In the genomic region with DNA sequence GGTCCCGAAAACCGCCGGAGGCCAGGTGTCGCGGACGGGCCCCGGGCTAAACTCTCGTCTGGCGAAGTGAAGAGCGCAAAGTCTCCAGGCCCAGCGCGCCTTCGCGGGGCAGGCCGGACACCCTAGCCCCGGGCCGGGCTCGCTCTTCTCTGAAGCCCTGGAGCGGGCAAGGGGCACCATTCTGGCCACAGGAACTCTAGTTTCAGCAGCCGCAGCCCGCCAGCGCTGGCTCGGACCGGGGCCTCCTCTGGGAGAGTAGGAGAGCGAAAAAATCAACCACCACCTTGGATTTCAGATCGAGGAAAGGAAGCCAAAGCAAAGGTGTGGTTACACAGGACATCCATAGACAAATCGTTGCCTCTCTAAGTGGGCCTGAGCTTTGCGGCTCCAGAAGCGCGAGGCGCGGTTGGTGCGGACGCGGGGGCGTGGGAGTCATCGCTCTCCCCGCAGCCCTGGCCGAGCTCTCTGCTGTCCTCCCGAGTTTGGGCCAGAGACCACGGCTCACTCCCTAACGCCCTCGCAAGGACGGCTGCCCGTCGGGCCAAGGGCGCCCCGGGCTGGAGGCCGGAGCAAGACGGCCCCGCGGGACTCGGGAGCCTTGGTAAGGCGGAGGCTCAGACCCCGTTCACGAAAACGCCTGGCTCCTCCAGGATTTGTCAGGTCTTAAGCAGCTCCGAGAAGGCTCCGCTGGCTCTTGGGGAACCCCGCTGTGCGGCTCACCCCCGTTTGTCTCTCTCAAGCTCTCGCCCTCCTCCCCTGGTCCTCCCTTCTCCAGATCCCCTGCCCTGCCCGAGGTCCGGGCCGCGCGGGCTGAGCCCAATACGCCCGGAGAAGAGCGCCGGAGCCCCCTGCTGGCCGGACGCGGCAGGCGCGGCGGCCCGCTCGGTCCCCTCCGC, we compare ENCODE assay signal across 8 cellular contexts.
A peak's percentile ranks its signal among the peaks of the same experiment; 100 is the strongest.
DNase-seq lines count a peak whose midpoint lies in the region; ATAC-seq and TF ChIP-seq lines count a peak whose summit lies in the region.

No MANE protein-coding gene starts in this region.

- H3K9me2 ChIP-seq in OCI-LY1 (ENCODE audit: low read depth, low read length) = no peaks in the 10 kb centered on the region

- no peaks in the 10 kb centered on the region for H3F3A ChIP-seq in OCI-LY1 (ENCODE audit: insufficient read depth, low read length)

- no peaks in the 10 kb centered on the region for H4K20me1 ChIP-seq in OCI-LY1 (ENCODE audit: insufficient read depth, low read length)

- H3K27me3 ChIP-seq in CD4-positive, alpha-beta memory T cell (ENCODE audit: insufficient read depth, low read length) = peaks cover 40% of the 10 kb centered on the region
- H3K27me3 ChIP-seq in OCI-LY1 (ENCODE audit: insufficient read depth, low read length) (no peaks in the 10 kb centered on the region), neutrophil (peaks cover 85% of the 10 kb centered on the region)

- no peak overlapping the region for H3K9ac ChIP-seq in OCI-LY1 (ENCODE audit: low read length)

- peaks cover 22% of the 10 kb centered on the region for H3K4me1 ChIP-seq in CD4-positive, alpha-beta memory T cell (ENCODE audit: insufficient read depth, low read length)
- H3K4me1 ChIP-seq in OCI-LY1 (ENCODE audit: insufficient read depth, low read length, severe bottlenecking) (no peaks in the 10 kb centered on the region), neutrophil (ENCODE audit: control insufficient read depth in 1 of 2, insufficient read depth in 1 of 2, low read depth in 1 of 2, low read length in 1 of 2) (peaks cover 7 to 12% of the 10 kb centered on the region in 2 experiments)

- peak overlapping the region in 1 of 2 donors; percentile 49 for H3K4me3 ChIP-seq in CD4-positive, alpha-beta memory T cell (ENCODE audit: low read length in 2 of 2)
- H3K4me3 ChIP-seq in OCI-LY1 (ENCODE audit: low read depth, low read length, poor library complexity, severe bottlenecking) = no peak overlapping the region
- peak overlapping the region; percentile 29 to 40 for H3K4me3 ChIP-seq in neutrophil (ENCODE audit: low read depth in 1 of 2, low read length in 1 of 2)

- H3K9me3 Mint-ChIP-seq in CD4-positive, alpha-beta memory T cell = peaks cover 0 to 3% (median 0%) of the 10 kb centered on the region in 8 donors
- H3K9me3 Mint-ChIP-seq in activated naive CD4-positive, alpha-beta T cell treated with anti-CD3 and anti-CD28 coated beads, Interleukin-2, amount 10 ng/mL, durations not matched to agents 7 days and 5 days = no peaks in the 10 kb centered on the region

- TF ChIP-seq CTCF in OCI-LY1 (IDR thresholded peaks at IDR 0.05; ENCODE audit: low read length) (peak; percentile 80), neutrophil (IDR thresholded peaks at IDR 0.05) (peak; percentile 80)

- peak overlapping the region; percentile 54 to 87 (median 72) for H3K4me3 Mint-ChIP-seq in CD4-positive, alpha-beta memory T cell
- peak overlapping the region; percentile 50 for H3K4me3 Mint-ChIP-seq in activated naive CD4-positive, alpha-beta T cell treated with anti-CD3 and anti-CD28 coated beads, Interleukin-2, amount 10 ng/mL, durations not matched to agents 7 days and 5 days

- no peaks in the 10 kb centered on the region for H3K9me3 ChIP-seq in CD4-positive, alpha-beta memory T cell (ENCODE audit: control insufficient read depth in 1 of 2, low read length in 2 of 2)
- no peaks in the 10 kb centered on the region for H3K9me3 ChIP-seq in OCI-LY1 (ENCODE audit: low read length)
- no peaks in the 10 kb centered on the region for H3K9me3 ChIP-seq in neutrophil

- peaks cover 11 to 29% (median 22%) of the 10 kb centered on the region in 4 donors for H3K4me1 Mint-ChIP-seq in CD4-positive, alpha-beta memory T cell
- H3K4me1 Mint-ChIP-seq in activated naive CD4-positive, alpha-beta T cell treated with anti-CD3 and anti-CD28 coated beads, Interleukin-2, amount 10 ng/mL, durations not matched to agents 7 days and 5 days = peaks cover 20% of the 10 kb centered on the region

- H3K36me3 Mint-ChIP-seq in CD4-positive, alpha-beta memory T cell = no peaks in the 10 kb centered on the region
- peaks cover 2% of the 10 kb centered on the region for H3K36me3 Mint-ChIP-seq in activated naive CD4-positive, alpha-beta T cell treated with anti-CD3 and anti-CD28 coated beads, Interleukin-2, amount 10 ng/mL, durations not matched to agents 7 days and 5 days

- peak overlapping the region; percentile 29; the same call in 1 of the 2 replicates for H3K4me2 ChIP-seq in OCI-LY1 (ENCODE audit: low read length)

- no peak overlapping the region for H2AFZ ChIP-seq in OCI-LY1 (ENCODE audit: low read length)

- peak; percentile 42 to 63 (median 50) for DNase-seq in CD4-positive, alpha-beta memory T cell
- DNase-seq in activated naive CD4-positive, alpha-beta T cell treated with anti-CD3 and anti-CD28 coated beads, Interleukin-2, amount 10 ng/mL, durations not matched to agents 7 days and 5 days = peak; percentile 62
- peak; percentile 87 for DNase-seq in glomerular visceral epithelial cell (ENCODE audit: extremely low spot score)
- DNase-seq in ureter (ENCODE audit: low spot score) = peak; percentile 56

- intact Hi-C loops in CD4-positive, alpha-beta memory T cell (cut with micrococcal nuclease) = loop anchor here (5.0 to 10.0 kb wide), 6 partner anchors 231 to 1816 kb away; no protein-coding TSS in a partner anchor

- ATAC-seq in GM19324 (IDR thresholded peaks at IDR 0.05; ENCODE audit: low FRiP score, unreplicated experiment) = peak; percentile 98
- ATAC-seq in HG03354 (IDR thresholded peaks at IDR 0.05; ENCODE audit: poor library complexity, severe bottlenecking, unreplicated experiment) = peak; percentile 94

- CTCF ChIA-PET in CD4-positive, alpha-beta memory T cell (lab: Charles Lee; ENCODE audit: partially characterized antibody) = interaction anchor here (0.6 to 7.2 kb wide), 22 partner anchors 9 to 1090 kb away, joined by 3 to 74 read pairs (median 3); a partner anchor contains a TSS
- CTCF ChIA-PET in activated naive CD4-positive, alpha-beta T cell treated with anti-CD3 and anti-CD28 coated beads, Interleukin-2, amount 10 ng/mL, durations not matched to agents 7 days and 5 days (lab: Charles Lee) = interaction anchor here (0.7 to 1.7 kb wide), 12 partner anchors 9 to 1090 kb away, joined by 3 to 8 read pairs (median 4); no protein-coding TSS in a partner anchor

- no peak overlapping the region for H3K27ac ChIP-seq in CD4-positive, alpha-beta memory T cell (ENCODE audit: low read depth, low read length)
- no peak overlapping the region for H3K27ac ChIP-seq in OCI-LY1 (ENCODE audit: low read depth, low read length, poor library complexity, severe bottlenecking)
- H3K27ac ChIP-seq in neutrophil = no peak overlapping the region

- peak overlapping the region in 1 of 7 donors; percentile 71 for H3K27ac Mint-ChIP-seq in CD4-positive, alpha-beta memory T cell
- H3K27ac Mint-ChIP-seq in activated naive CD4-positive, alpha-beta T cell treated with anti-CD3 and anti-CD28 coated beads, Interleukin-2, amount 10 ng/mL, durations not matched to agents 7 days and 5 days = no peak overlapping the region

- H3K79me2 ChIP-seq in OCI-LY1 (ENCODE audit: insufficient read depth, low read length) = no peaks in the 10 kb centered on the region

- POLR2A ChIA-PET in CD4-positive, alpha-beta memory T cell (lab: Charles Lee; ENCODE audit: partially characterized antibody) = no interaction called here

- peaks cover 45 to 58% of the 10 kb centered on the region in 2 donors for H3K27me3 Mint-ChIP-seq in CD4-positive, alpha-beta memory T cell
- peaks cover 65% of the 10 kb centered on the region for H3K27me3 Mint-ChIP-seq in activated naive CD4-positive, alpha-beta T cell treated with anti-CD3 and anti-CD28 coated beads, Interleukin-2, amount 10 ng/mL, durations not matched to agents 7 days and 5 days

- no peaks in the 10 kb centered on the region for H3K36me3 ChIP-seq in CD4-positive, alpha-beta memory T cell (ENCODE audit: insufficient read depth, low read length)
- H3K36me3 ChIP-seq in OCI-LY1 (ENCODE audit: insufficient read depth, low read length) = no peaks in the 10 kb centered on the region
- no peaks in the 10 kb centered on the region for H3K36me3 ChIP-seq in neutrophil
